ENCODE assay signal across 15 cellular contexts in the genomic region with DNA sequence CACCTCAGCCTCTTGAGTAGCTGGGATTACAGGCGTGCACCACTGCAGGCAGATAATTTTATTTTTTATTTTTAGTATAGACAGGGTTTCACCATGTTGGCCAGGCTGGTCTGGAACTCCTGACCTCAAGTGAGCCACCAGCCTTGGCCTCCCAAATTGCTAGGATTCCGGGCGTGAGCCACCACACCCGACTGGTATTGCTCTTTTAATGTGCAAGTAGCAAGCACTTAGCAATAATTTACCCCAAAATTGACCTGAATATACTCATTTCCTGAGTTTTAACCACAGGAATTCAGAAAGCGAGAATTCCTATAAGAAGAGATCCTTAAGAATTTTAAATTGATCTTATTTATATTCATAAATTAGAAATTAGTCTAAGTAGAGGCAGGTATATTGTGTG.
"Had no signal": no experiment of that assay in that cellular context is flagged by ENCODE, and none has a peak within 500 bp of the region (broad histone marks: within the 10 kb centered on the region; RNA-seq: fewer than 3 reads in every experiment).

No MANE protein-coding gene starts in this region.

- H3K27ac Mint-ChIP-seq: activated CD8-positive, alpha-beta T cell treated with anti-CD3 and anti-CD28 coated beads, Interleukin-2, amount 10 ng/mL, durations not matched to agents 7 days and 5 days; neural progenitor cell; stimulated activated naive CD8-positive, alpha-beta T cell treated with anti-CD3 and anti-CD28 coated beads, Interleukin-15, amount 100 ng/mL, for 72 hours had no signal

- H3K4me3 ChIP-seq: coronary artery, gastroesophageal sphincter, neural progenitor cell, thoracic aorta had no signal

- H3K4me3 Mint-ChIP-seq: activated CD8-positive, alpha-beta T cell treated with anti-CD3 and anti-CD28 coated beads, Interleukin-2, amount 10 ng/mL, durations not matched to agents 7 days and 5 days; neural progenitor cell; stimulated activated naive CD8-positive, alpha-beta T cell treated with anti-CD3 and anti-CD28 coated beads, Interleukin-15, amount 100 ng/mL, for 72 hours had no signal

- H3K27ac ChIP-seq: coronary artery, gastroesophageal sphincter, parathyroid adenoma, thoracic aorta, WERI-Rb-1 had no signal

- ATAC-seq: activated CD8-positive, alpha-beta T cell treated with anti-CD3 and anti-CD28 coated beads, Interleukin-2, amount 10 ng/mL, durations not matched to agents 7 days and 5 days; gastroesophageal sphincter; stimulated activated naive CD8-positive, alpha-beta T cell treated with anti-CD3 and anti-CD28 coated beads, Interleukin-15, amount 100 ng/mL, for 72 hours had no signal

- H3K9me3 Mint-ChIP-seq: neural progenitor cell; stimulated activated naive CD8-positive, alpha-beta T cell treated with anti-CD3 and anti-CD28 coated beads, Interleukin-15, amount 100 ng/mL, for 72 hours had no signal

- H3K36me3 ChIP-seq: gastroesophageal sphincter, thoracic aorta had no signal

- H3K4me1 Mint-ChIP-seq: stimulated activated naive CD8-positive, alpha-beta T cell treated with anti-CD3 and anti-CD28 coated beads, Interleukin-15, amount 100 ng/mL, for 72 hours had no signal

- H3K9me3 ChIP-seq: gastroesophageal sphincter, thoracic aorta had no signal

- H3K27me3 ChIP-seq: gastroesophageal sphincter, neural progenitor cell had no signal

- H3K27me3 Mint-ChIP-seq: stimulated activated naive CD8-positive, alpha-beta T cell treated with anti-CD3 and anti-CD28 coated beads, Interleukin-15, amount 100 ng/mL, for 72 hours had no signal

- DNase-seq: activated CD4-positive, alpha-beta T cell treated with anti-CD3 and anti-CD28 coated beads for 4 hours; activated CD8-positive, alpha-beta memory T cell treated with anti-CD3 and anti-CD28 coated beads, Interleukin-2, amount 50 U/mL, for 48 hours; activated CD8-positive, alpha-beta T cell treated with anti-CD3 and anti-CD28 coated beads, Interleukin-2, amount 10 ng/mL, durations not matched to agents 7 days and 5 days; activated naive CD4-positive, alpha-beta T cell; aorta; effector CD4-positive, alpha-beta T cell; stimulated activated CD4-positive, alpha-beta T cell treated with anti-CD3 and anti-CD28 coated beads, Interleukin-15, amount 100 ng/mL, for 24 hours; stimulated activated CD4-positive, alpha-beta T cell treated with anti-CD3 and anti-CD28 coated beads, Interleukin-4, amount 100 ng/mL, for 24 hours; stimulated activated naive CD8-positive, alpha-beta T cell treated with anti-CD3 and anti-CD28 coated beads, Interleukin-15, amount 100 ng/mL, for 72 hours; WERI-Rb-1 had no signal

- H3K4me1 ChIP-seq: gastroesophageal sphincter had no signal
